ENCODE assay signal across 17 cellular contexts in the genomic region with DNA sequence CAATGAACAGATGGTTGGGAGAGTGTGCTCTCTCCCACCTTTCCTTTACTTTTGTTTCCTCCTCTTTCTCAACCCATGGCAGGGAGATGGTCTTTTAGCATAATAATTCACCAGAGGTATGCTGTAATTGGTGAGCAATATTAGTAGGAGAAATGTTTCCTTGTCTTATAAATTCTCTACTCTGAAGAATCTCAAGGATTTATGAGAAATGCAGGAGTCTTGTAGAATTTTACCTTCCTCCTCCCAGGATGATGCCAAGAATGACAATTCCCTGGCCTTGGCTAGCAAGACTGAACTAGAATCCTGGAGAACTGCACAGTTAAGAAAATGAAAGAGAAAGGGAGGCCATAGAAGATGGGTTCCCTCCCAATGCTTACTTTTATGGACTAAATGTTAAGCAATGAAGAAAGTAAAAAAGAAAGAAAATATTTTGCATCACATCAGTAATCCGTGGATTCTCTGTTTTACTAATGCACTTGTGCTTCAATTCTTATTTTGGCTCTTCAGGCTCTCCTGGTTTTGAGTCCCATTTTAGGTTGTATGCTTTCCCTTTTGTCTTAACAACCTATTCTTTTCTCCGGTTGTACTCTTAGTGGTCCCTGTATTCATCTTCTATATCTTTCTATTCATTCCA.
DNase-seq lines count a peak whose midpoint lies in the region; ATAC-seq and TF ChIP-seq lines count a peak whose summit lies in the region.
"Had no signal": no experiment of that assay in that cellular context is flagged by ENCODE, and none has a peak within 500 bp of the region (broad histone marks: within the 10 kb centered on the region; RNA-seq: fewer than 3 reads in every experiment).

No MANE protein-coding gene starts in this region.

- H3K27ac ChIP-seq in RWPE2 (ENCODE audit: poor library complexity, severe bottlenecking) (peak overlapping the region; percentile 24), tibial nerve (no peak overlapping the region)
- H3K27ac ChIP-seq: epithelial cell of prostate, left ventricle myocardium inferior had no signal

- H3K9me3 ChIP-seq in RWPE2 (ENCODE audit: severe bottlenecking): no peaks in the 10 kb centered on the region
- peaks cover 0 to 23% (median 4%) of the 10 kb centered on the region in 4 donors for H3K9me3 ChIP-seq in tibial nerve

- no peak for TF ChIP-seq EP300 in tibial nerve (IDR thresholded peaks at IDR 0.05)

- ATAC-seq in GM21381 (IDR thresholded peaks at IDR 0.05; ENCODE audit: unreplicated experiment) (peak; percentile 15), HG03045 (IDR thresholded peaks at IDR 0.05; ENCODE audit: unreplicated experiment) (peak; percentile 42), RWPE2 (ENCODE audit: low read depth) (no peak)

- H3K4me1 ChIP-seq in RWPE2 (ENCODE audit: insufficient read depth, poor library complexity, severe bottlenecking) (no peaks in the 10 kb centered on the region), tibial nerve (peaks cover 0 to 8% (median 0%) of the 10 kb centered on the region in 4 donors)
- H3K4me1 ChIP-seq: left ventricle myocardium inferior had no signal

- WGBS in tibial nerve, 2 donors: 85 to 87% methylated on average over 2 of the region's 2 CpGs

- H3K4me3 ChIP-seq in GM12865 (ENCODE audit: low read depth, low read length) (peak overlapping the region; percentile 11; the same call in 1 of the 2 replicates), RWPE2 (ENCODE audit: severe bottlenecking) (no peak overlapping the region), tibial nerve (no peak overlapping the region)
- H3K4me3 ChIP-seq: heart right ventricle, left ventricle myocardium inferior had no signal

- TF ChIP-seq POLR2A in tibial nerve (IDR thresholded peaks at IDR 0.05): no peak

- TF ChIP-seq CTCF in GM12865 (IDR thresholded peaks at IDR 0.05; ENCODE audit: insufficient read depth, low read depth, low read length, missing control alignments): no peak
- no peak for TF ChIP-seq CTCF in RWPE2 (IDR thresholded peaks at IDR 0.05; ENCODE audit: poor library complexity, severe bottlenecking)
- TF ChIP-seq CTCF in tibial nerve (IDR thresholded peaks at IDR 0.05): no peak

- H3K27me3 ChIP-seq in RWPE2 (ENCODE audit: insufficient read depth, poor library complexity, severe bottlenecking): no peaks in the 10 kb centered on the region
- no peaks in the 10 kb centered on the region for H3K27me3 ChIP-seq in tibial nerve
- H3K27me3 ChIP-seq: heart right ventricle had no signal

- H3K36me3 ChIP-seq in RWPE2 (ENCODE audit: low read depth) (no peaks in the 10 kb centered on the region), tibial nerve (no peaks in the 10 kb centered on the region)
- H3K36me3 ChIP-seq: heart right ventricle, left ventricle myocardium inferior had no signal

- DNase-seq in GM12865 (ENCODE audit: low read depth): no peak
- no peak for DNase-seq in RWPE2 (ENCODE audit: low spot score)
- no peak for DNase-seq in activated CD4-positive, alpha-beta T cell treated with anti-CD3 and anti-CD28 coated beads for 48 hours
- no peak for DNase-seq in effector CD4-positive, alpha-beta T cell
- DNase-seq in tibial nerve (ENCODE audit: low spot score in 2 of 2): no peak
- DNase-seq in SK-N-DZ (ENCODE audit: low spot score): no peak
- DNase-seq: heart right ventricle, KBM-7, left ventricle myocardium inferior, naive B cell, NCI-H187 treated with DMSO at 0.1 percent for 48 hours, NCI-H526, retina, Right ventricle myocardium superior had no signal
